ENCODE assay signal across 9 cellular contexts in genomic region chr16:77789085-77789611, GRCh38. TPM values are rescaled to one million over a fixed set of nuclear protein-coding genes. Genes with fewer than 3 reads are reported as not detected.
DNase-seq lines count a peak whose midpoint lies in the region; ATAC-seq and TF ChIP-seq lines count a peak whose summit lies in the region.
"Had no signal": no experiment of that assay in that cellular context is flagged by ENCODE, and none has a peak within 500 bp of the region (broad histone marks: within the 10 kb centered on the region; RNA-seq: fewer than 3 reads in every experiment).

No MANE protein-coding gene starts in this region.

- H3K9ac ChIP-seq in BLaER1, result no peak overlapping the region
- H3K9ac ChIP-seq in IMR-90 (ENCODE audit: low read depth, low read length), result peak overlapping the region; percentile 5; the same call in 1 of the 2 replicates
- peak overlapping the region; percentile 77 for H3K9ac ChIP-seq in neural cell (ENCODE audit: low read length)

- no peak overlapping the region for H3K4ac ChIP-seq in IMR-90 (ENCODE audit: low read depth, low read length)

- H3K4me2 ChIP-seq in BLaER1, result peak overlapping the region; percentile 99
- H3K4me2 ChIP-seq in IMR-90 (ENCODE audit: low read depth, low read length), result peak overlapping the region; percentile 82
- peak overlapping the region; percentile 96 for H3K4me2 ChIP-seq in neural cell (ENCODE audit: low read length)

- no peak for DNase-seq in IMR-90
- DNase-seq in epithelial cell of esophagus (ENCODE audit: low read depth), result peak; percentile 29
- DNase-seq in HAP-1 (ENCODE audit: low spot score in 2 of 2), result no peak
- DNase-seq in middle frontal gyrus (ENCODE audit: extremely low spot score, low spot score), result no peak
- DNase-seq: activated gamma-delta T cell had no signal

- no peak overlapping the region for H2AK5ac ChIP-seq in IMR-90 (ENCODE audit: low read depth, low read length)

- no peak overlapping the region for H4K91ac ChIP-seq in IMR-90 (ENCODE audit: insufficient read depth, low read depth, low read length)

- H4K5ac ChIP-seq in IMR-90 (ENCODE audit: low read depth, low read length), result no peak overlapping the region

- H3K9me1 ChIP-seq in IMR-90 (ENCODE audit: insufficient read depth, low read length), result peaks cover 4% of the 10 kb centered on the region

- dilution Hi-C loops in IMR-90 (cut with HindIII; ENCODE audit: low sequenced_read_pairs, unreplicated experiment), result no loop called here

- H3K56ac ChIP-seq in IMR-90 (ENCODE audit: extremely low read depth, insufficient read depth, low read length), result no peak overlapping the region

- H2AFZ ChIP-seq in IMR-90 (replicated peaks; ENCODE audit: low read length, poor library complexity) (peak overlapping the region; percentile 97), neural cell (ENCODE audit: low read depth, low read length) (peak overlapping the region; percentile 44)

- no peak for TF ChIP-seq POLR2A in IMR-90 (IDR thresholded peaks at IDR 0.05; ENCODE audit: low read depth, low read length)

- H2BK15ac ChIP-seq in IMR-90 (ENCODE audit: low read depth, low read length), result no peak overlapping the region

- no peak for TF ChIP-seq RAD21 in IMR-90 (IDR thresholded peaks at IDR 0.05; ENCODE audit: low read length)
- TF ChIP-seq RAD21 in neural cell (conservative IDR thresholded peaks at IDR 0.05), result no peak

- no peak overlapping the region for H2BK20ac ChIP-seq in IMR-90 (ENCODE audit: low read depth, low read length)

- H3K79me1 ChIP-seq in IMR-90 (ENCODE audit: low read depth in 1 of 2, low read length in 2 of 2), result peaks cover 6 to 9% of the 10 kb centered on the region in 2 experiments; a peak in 3 of 4 replicates

- H4K20me1 ChIP-seq in BLaER1 (peaks cover 16% of the 10 kb centered on the region; the same call in 1 of the 2 replicates), IMR-90 (ENCODE audit: insufficient read depth, low read length) (no peaks in the 10 kb centered on the region), neural cell (ENCODE audit: insufficient read depth) (no peaks in the 10 kb centered on the region)

- no peak overlapping the region for H4K8ac ChIP-seq in IMR-90 (ENCODE audit: low read depth in 2 of 2, low read length in 2 of 2)

- CTCF ChIA-PET in IMR-90 (lab: Yijun Ruan, JAX), result no interaction called here

- H3K27me3 ChIP-seq in BLaER1, result peaks cover 51% of the 10 kb centered on the region
- peaks cover 4% of the 10 kb centered on the region; the same call in 1 of the 2 replicates for H3K27me3 ChIP-seq in IMR-90 (ENCODE audit: control insufficient read depth, insufficient read depth, low read length)
- H3K27me3 ChIP-seq in neural cell (ENCODE audit: insufficient read depth, low read depth, low read length), result no peaks in the 10 kb centered on the region
- H3K27me3 ChIP-seq in HAP-1 (ENCODE audit: low read depth), result peaks cover 31% of the 10 kb centered on the region

- no peak overlapping the region for H2BK120ac ChIP-seq in IMR-90 (ENCODE audit: low read depth, low read length)

- no peaks in the 10 kb centered on the region for H3K36me3 ChIP-seq in BLaER1
- no peaks in the 10 kb centered on the region for H3K36me3 ChIP-seq in IMR-90 (ENCODE audit: control insufficient read depth, insufficient read depth, low read length)
- H3K36me3 ChIP-seq in neural cell (ENCODE audit: insufficient read depth, low read length), result no peaks in the 10 kb centered on the region
- no peaks in the 10 kb centered on the region for H3K36me3 ChIP-seq in HAP-1 (replicated peaks)

- no TSS peak for BruUV-seq in IMR-90 (replicated peaks; lab: Mats Ljungman, UMichigan)

- H3K18ac ChIP-seq in IMR-90 (ENCODE audit: low read depth, low read length), result no peak overlapping the region

- peak overlapping the region; percentile 36; the same call in 1 of the 2 replicates for H3K23ac ChIP-seq in IMR-90 (ENCODE audit: low read depth, low read length)

- POLR2A ChIA-PET in IMR-90 (lab: Charles Lee; ENCODE audit: unreplicated experiment), result no interaction called here

- WGBS in IMR-90 (ENCODE audit: extremely low coverage in 2 of 2, insufficient read length in 1 of 2), 2 experiments, result no CpG with 5 or more reads among the region's 25 CpGs

- TF ChIP-seq CTCF in IMR-90 (conservative IDR thresholded peaks at IDR 0.05; ENCODE audit: low read depth, low read length) (no peak), epithelial cell of esophagus (IDR thresholded peaks at IDR 0.05; ENCODE audit: insufficient read depth, low read depth, low read length, missing control alignments) (no peak), neural cell (IDR thresholded peaks at IDR 0.05; ENCODE audit: poor library complexity, severe bottlenecking) (no peak)

- no peak overlapping the region for H3K14ac ChIP-seq in IMR-90 (replicated peaks; ENCODE audit: low read depth, low read length)

- ATAC-seq in IMR-90 (ENCODE audit: low read depth) (no peak), HG02885 (IDR thresholded peaks at IDR 0.05; ENCODE audit: poor library complexity, unreplicated experiment) (no peak), GM18858 (IDR thresholded peaks at IDR 0.05; ENCODE audit: unreplicated experiment) (no peak)

- H3K9me2 ChIP-seq in neural cell (ENCODE audit: insufficient read depth, low read length), result no peaks in the 10 kb centered on the region

- intact Hi-C loops in IMR-90 (cut with micrococcal nuclease), result loop anchor here (2.0 kb wide), 4 partner anchors 52 to 182 kb away; no protein-coding TSS in a partner anchor

- peak overlapping the region; percentile 77 for H3K4me3 ChIP-seq in BLaER1
- H3K4me3 ChIP-seq in IMR-90 (ENCODE audit: insufficient read depth, low read depth, low read length), result peak overlapping the region; percentile 93
- H3K4me3 ChIP-seq in epithelial cell of esophagus (ENCODE audit: low read length), result no peak overlapping the region
- H3K4me3 ChIP-seq in neural cell (ENCODE audit: low read length), result peak overlapping the region; percentile 98
- no peak overlapping the region for H3K4me3 ChIP-seq in HAP-1

- H3K4me1 ChIP-seq in BLaER1, result peaks cover 19% of the 10 kb centered on the region
- H3K4me1 ChIP-seq in IMR-90 (ENCODE audit: control insufficient read depth, insufficient read depth, low read length), result peaks cover 9% of the 10 kb centered on the region
- H3K4me1 ChIP-seq in HAP-1, result no peaks in the 10 kb centered on the region

- H3K27ac ChIP-seq in BLaER1 (no peak overlapping the region), IMR-90 (ENCODE audit: insufficient read depth, low read length) (no peak overlapping the region; the same call in 1 of the 2 replicates), neural cell (ENCODE audit: low read length) (peak overlapping the region; percentile 55)

- H3K79me2 ChIP-seq in neural cell (replicated peaks; ENCODE audit: insufficient read depth, low read length), result peaks cover 35% of the 10 kb centered on the region

- no peak overlapping the region for H2BK5ac ChIP-seq in IMR-90 (ENCODE audit: low read depth, low read length, poor library complexity, severe bottlenecking)

- peak overlapping the region; percentile 29 for H2AK9ac ChIP-seq in IMR-90 (replicated peaks; ENCODE audit: low read depth, low read length, poor library complexity)

- H3K9me3 ChIP-seq in BLaER1 (no peaks in the 10 kb centered on the region), IMR-90 (ENCODE audit: control insufficient read depth, insufficient read depth, low read length) (no peaks in the 10 kb centered on the region), neural cell (ENCODE audit: low read length) (no peaks in the 10 kb centered on the region), HAP-1 (no peaks in the 10 kb centered on the region)

- TF ChIP-seq EP300 in neural cell (conservative IDR thresholded peaks at IDR 0.05; ENCODE audit: poor library complexity, severe bottlenecking), result no peak

- H3F3A ChIP-seq in neural cell (ENCODE audit: insufficient read depth, low read length, poor library complexity, severe bottlenecking), result no peaks in the 10 kb centered on the region

- in situ Hi-C loops in IMR-90 (cut with MboI; ENCODE audit: low sequenced_read_pairs) (no loop called here), HAP-1 (cut with MboI; ENCODE audit: low sequenced_read_pairs) (no loop called here)

TF ChIP-seq in IMR-90, 13 proteins besides CTCF, POLR2A, EP300 and RAD21 (continues in another document):
- TF ChIP-seq SMC3 (IDR thresholded peaks at IDR 0.05; ENCODE audit: low read depth, low read length) (no peak), NFE2L2 (IDR thresholded peaks at IDR 0.05; ENCODE audit: low read depth, low read length) (no peak), MAZ (IDR thresholded peaks at IDR 0.05; ENCODE audit: borderline replicate concordance, low read depth, low read length) (no peak), RFX5 (IDR thresholded peaks at IDR 0.05; ENCODE audit: low read depth, low read length) (no peak)
- TF ChIP-seq, protein P1, sequence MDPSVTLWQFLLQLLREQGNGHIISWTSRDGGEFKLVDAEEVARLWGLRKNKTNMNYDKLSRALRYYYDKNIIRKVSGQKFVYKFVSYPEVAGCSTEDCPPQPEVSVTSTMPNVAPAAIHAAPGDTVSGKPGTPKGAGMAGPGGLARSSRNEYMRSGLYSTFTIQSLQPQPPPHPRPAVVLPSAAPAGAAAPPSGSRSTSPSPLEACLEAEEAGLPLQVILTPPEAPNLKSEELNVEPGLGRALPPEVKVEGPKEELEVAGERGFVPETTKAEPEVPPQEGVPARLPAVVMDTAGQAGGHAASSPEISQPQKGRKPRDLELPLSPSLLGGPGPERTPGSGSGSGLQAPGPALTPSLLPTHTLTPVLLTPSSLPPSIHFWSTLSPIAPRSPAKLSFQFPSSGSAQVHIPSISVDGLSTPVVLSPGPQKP (IDR thresholded peaks at IDR 0.05; ENCODE audit: borderline replicate concordance, low read depth, low read length), result no peak

TF ChIP-seq in neural cell, 6 proteins besides CTCF, POLR2A, EP300 and RAD21 (continues in another document):
- TF ChIP-seq TAF1 (IDR thresholded peaks at IDR 0.05; ENCODE audit: low read depth) (no peak), EZH2 (IDR thresholded peaks at IDR 0.05; ENCODE audit: borderline replicate concordance, insufficient read depth, low read length, poor library complexity, severe bottlenecking) (no peak), SMC3 (conservative IDR thresholded peaks at IDR 0.05; ENCODE audit: poor library complexity) (no peak), POLR2AphosphoS5 (IDR thresholded peaks at IDR 0.05) (no peak)

RNA-seq across cellular contexts. Expression of gene VAT1L, which starts 0.8 kb away (rescaled TPM):
- total RNA-seq in IMR-90 (2012; rRNA removed), result 18.1 and 18.5 TPM in 2 replicates
- polyA plus RNA-seq in IMR-90 (2012; rRNA removed) (14.1 and 15.4 TPM in 2 replicates), neural cell (54.5 and 60.6 TPM in 2 replicates)
- polyA plus RNA-seq in IMR-90 (2012; cell fraction: cytosol; rRNA removed), result 7.3 TPM in 2 replicates
- polyA plus RNA-seq in IMR-90 (2012; cell fraction: nucleus; rRNA removed; ENCODE audit: low replicate concordance), result 2.4 and 9.5 TPM in 2 replicates
- polyA minus RNA-seq in neural cell, result 71.8 and 77.7 TPM in 2 replicates

Comparison
In these comparisons a context has a peak if more than half of its experiments do, and no peak if none do; other contexts are left out.
1. H3K4me3 ChIP-seq: peak in BLaER1 (single experiment), IMR-90 (single experiment) and neural cell (single experiment); none in epithelial cell of esophagus (single experiment) and HAP-1 (single experiment).
2. Peak in every context shown above with its lines, with median percentiles within 50 percentile points of each other: H3K4me2 ChIP-seq.